ENCODE assay signal across 8 cellular contexts in the genomic region with DNA sequence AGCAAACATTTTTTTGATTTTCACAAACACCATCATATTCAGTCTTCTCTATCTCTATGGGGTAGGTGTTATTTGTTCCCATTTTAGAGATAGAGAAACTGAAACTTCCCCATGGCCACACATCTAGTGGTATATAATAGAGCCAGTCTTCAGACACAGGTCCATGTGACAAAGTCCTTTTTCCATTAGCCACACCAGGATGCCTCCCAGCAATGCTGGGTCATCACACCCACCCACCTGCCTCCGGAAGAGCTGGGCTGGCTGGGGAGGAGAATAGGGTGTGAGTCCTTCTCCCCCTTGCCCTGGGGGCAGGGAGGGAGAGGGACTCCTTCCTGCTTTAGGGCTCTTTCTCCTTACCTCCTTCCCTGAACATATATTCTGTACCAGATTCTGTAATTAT. TPM values are rescaled to one million over a fixed set of nuclear protein-coding genes. Genes with fewer than 3 reads are reported as not detected.
DNase-seq lines count a peak whose midpoint lies in the region; ATAC-seq, FAIRE-seq and TF ChIP-seq lines count a peak whose summit lies in the region.

No MANE protein-coding gene starts in this region.

- H3K27ac Mint-ChIP-seq in astrocyte (ENCODE audit: unreplicated experiment) = peak overlapping the region; percentile 4
- peak overlapping the region; percentile 42 to 63 (median 56) for H3K27ac Mint-ChIP-seq in nephron

- FAIRE-seq in astrocyte (lab: Jason Lieb, UNC) = no peak

- H3K9ac ChIP-seq in astrocyte (ENCODE audit: low read length) = no peak overlapping the region
- H3K9ac ChIP-seq in neuronal stem cell (ENCODE audit: low read depth, low read length, poor library complexity) = no peak overlapping the region

- H2BK15ac ChIP-seq in neuronal stem cell (ENCODE audit: low read length) = no peak overlapping the region

- no peak overlapping the region for H2BK120ac ChIP-seq in neuronal stem cell (ENCODE audit: low read depth, low read length)

- H3K4me2 ChIP-seq in astrocyte (ENCODE audit: low read length) (no peak overlapping the region), neuronal stem cell (ENCODE audit: insufficient read depth, low read length, poor library complexity, severe bottlenecking) (no peak overlapping the region)

- H3K18ac ChIP-seq in neuronal stem cell (ENCODE audit: low read length) = no peak overlapping the region

- H3K36me3 ChIP-seq in astrocyte (ENCODE audit: insufficient read depth, low read length) (no peaks in the 10 kb centered on the region), neuronal stem cell (replicated peaks in 1 of 2; ENCODE audit: control insufficient read depth in 2 of 2, insufficient read depth in 2 of 2, low read length in 2 of 2) (peaks cover 0 to 8% of the 10 kb centered on the region in 2 donors), tibial artery (no peaks in the 10 kb centered on the region)

- ATAC-seq in HG03039 (IDR thresholded peaks at IDR 0.05; ENCODE audit: unreplicated experiment) = no peak

- H3K27ac ChIP-seq in astrocyte (ENCODE audit: low read depth, low read length) (no peak overlapping the region), neuronal stem cell (replicated peaks; ENCODE audit: low read length) (no peak overlapping the region), tibial artery (no peak overlapping the region)

- H3K4me1 Mint-ChIP-seq in astrocyte (ENCODE audit: low read depth, unreplicated experiment) = peaks cover 22% of the 10 kb centered on the region
- H3K4me1 Mint-ChIP-seq in nephron = peaks cover 13% of the 10 kb centered on the region

- H3K4me3 ChIP-seq in astrocyte (ENCODE audit: insufficient read depth, low read depth, low read length) (no peak overlapping the region), neuronal stem cell (ENCODE audit: low read length in 2 of 2) (no peak overlapping the region), tibial artery (no peak overlapping the region)

- H3K79me2 ChIP-seq in astrocyte (ENCODE audit: insufficient read depth, low read length) = peaks cover 2% of the 10 kb centered on the region

- H3K27me3 ChIP-seq in astrocyte (ENCODE audit: insufficient read depth, low read length) (no peaks in the 10 kb centered on the region), neuronal stem cell (ENCODE audit: control insufficient read depth in 3 of 3, insufficient read depth in 3 of 3, low read depth in 1 of 3, low read length in 3 of 3) (peaks cover 0 to 7% (median 0%) of the 10 kb centered on the region in 3 experiments), tibial artery (no peaks in the 10 kb centered on the region)

- H3K4me1 ChIP-seq in astrocyte (ENCODE audit: insufficient read depth, low read length) (peaks cover 28% of the 10 kb centered on the region), neuronal stem cell (ENCODE audit: control insufficient read depth in 2 of 2, insufficient read depth in 1 of 2, low read depth in 1 of 2, low read length in 2 of 2) (peaks cover 16 to 22% of the 10 kb centered on the region in 2 donors), tibial artery (peaks cover 3 to 78% (median 57%) of the 10 kb centered on the region in 4 donors)

- no peak overlapping the region for H3K23ac ChIP-seq in neuronal stem cell (ENCODE audit: low read depth, low read length, poor library complexity)

- peak; percentile 82 for DNase-seq in COLO829 (ENCODE audit: low spot score)
- DNase-seq in NCI-H2029 (lab: John Stamatoyannopoulos, UW) = peak; percentile 52
- DNase-seq in astrocyte (ENCODE audit: low read depth) = peak; percentile 7
- DNase-seq in neuronal stem cell (ENCODE audit: low spot score) = no peak
- no peak for DNase-seq in tibial artery
- DNase-seq in anterior cingulate cortex (lab: John Stamatoyannopoulos, UW) = no peak

- H3K36me3 Mint-ChIP-seq in astrocyte (ENCODE audit: low read depth, unreplicated experiment) (no peaks in the 10 kb centered on the region), nephron (ENCODE audit: low read depth) (no peaks in the 10 kb centered on the region)

- peaks cover 5% of the 10 kb centered on the region for H3K79me1 ChIP-seq in neuronal stem cell (ENCODE audit: low read depth, low read length)

- H3K4me3 Mint-ChIP-seq in astrocyte (ENCODE audit: unreplicated experiment) (no peak overlapping the region), nephron (no peak overlapping the region)

- no peak overlapping the region for H4K91ac ChIP-seq in neuronal stem cell (ENCODE audit: low read depth, low read length, poor library complexity)

- no peak overlapping the region for H4K8ac ChIP-seq in neuronal stem cell (ENCODE audit: low read depth, low read length)

- H3K9me3 Mint-ChIP-seq in astrocyte (ENCODE audit: unreplicated experiment) (no peaks in the 10 kb centered on the region), nephron (no peaks in the 10 kb centered on the region)

- H2BK12ac ChIP-seq in neuronal stem cell (ENCODE audit: low read length) = no peak overlapping the region

- H2AFZ ChIP-seq in astrocyte (ENCODE audit: low read depth, low read length) = no peak overlapping the region
- no peak overlapping the region for H2AFZ ChIP-seq in neuronal stem cell (ENCODE audit: low read length)

- TF ChIP-seq CTCF in astrocyte (IDR thresholded peaks at IDR 0.05; ENCODE audit: insufficient read depth, low read depth, low read length) = no peak
- TF ChIP-seq CTCF in nephron (IDR thresholded peaks at IDR 0.05; ENCODE audit: unreplicated experiment in 3 of 3) = no peak
- no peak for TF ChIP-seq CTCF in tibial artery (IDR thresholded peaks at IDR 0.05)

- no peaks in the 10 kb centered on the region for H4K20me1 ChIP-seq in astrocyte (ENCODE audit: insufficient read depth, low read length)

- no peak overlapping the region for H3K4ac ChIP-seq in neuronal stem cell (ENCODE audit: low read length)

- H3K27me3 Mint-ChIP-seq in astrocyte (ENCODE audit: low read depth, unreplicated experiment) (no peaks in the 10 kb centered on the region), nephron (ENCODE audit: low read depth) (peaks cover 4% of the 10 kb centered on the region)

- no peak overlapping the region for H3K14ac ChIP-seq in neuronal stem cell (ENCODE audit: low read length)

- no CpG with 5 or more reads among the region's 1 CpG for WGBS in neuronal stem cell (ENCODE audit: extremely low coverage in 2 of 2, insufficient read length in 2 of 2, insufficient replicate concordance in 1 of 2), 2 donors

- H3K9me3 ChIP-seq in astrocyte (ENCODE audit: insufficient read depth, low read depth, low read length) (no peaks in the 10 kb centered on the region), neuronal stem cell (replicated peaks in 1 of 2; ENCODE audit: control insufficient read depth in 2 of 2, insufficient read depth in 1 of 2, low read depth in 1 of 2, low read length in 2 of 2) (no peaks in the 10 kb centered on the region), tibial artery (no peaks in the 10 kb centered on the region)

- no peak overlapping the region for H2AK5ac ChIP-seq in neuronal stem cell (ENCODE audit: low read depth, low read length)

- intact Hi-C loops in tibial artery (cut with DNase I; ENCODE audit: low total_unique reads) = no loop called here

- no peak overlapping the region for H2BK5ac ChIP-seq in neuronal stem cell (ENCODE audit: low read length)

RNA-seq across cellular contexts. Expression of gene SOX13, which starts 29.8 kb away (rescaled TPM):
- total RNA-seq in astrocyte = 9.2 and 12.4 TPM in 2 replicates
- 16.2 TPM for polyA plus RNA-seq in neuronal stem cell (2013, experiment 1 of 2)
- 16.8 TPM for polyA plus RNA-seq in neuronal stem cell (2013, experiment 2 of 2)

RNA-seq across cellular contexts. Expression of gene ETNK2, which starts 49.1 kb away (rescaled TPM):
- 8.2 and 9.7 TPM in 2 replicates for total RNA-seq in astrocyte
- polyA plus RNA-seq in neuronal stem cell (2013, experiment 1 of 2) = 8.8 TPM
- 8.4 TPM for polyA plus RNA-seq in neuronal stem cell (2013, experiment 2 of 2)

Comparison
In these comparisons a context has a peak if more than half of its experiments do, and no peak if none do; other contexts are left out.
1. DNase-seq: peak in COLO829 (single experiment), NCI-H2029 (single experiment) and astrocyte (single experiment); none in neuronal stem cell (single experiment), tibial artery (0 of 2) and anterior cingulate cortex (0 of 58).